Comparison of ENCODE assay signal across 8 cellular contexts in genomic region chr2:181904022-181904632, GRCh38. TPM values are rescaled to one million over a fixed set of nuclear protein-coding genes. Genes with fewer than 3 reads are reported as not detected.
DNase-seq lines count a peak whose midpoint lies in the region; ATAC-seq and TF ChIP-seq lines count a peak whose summit lies in the region.

No MANE protein-coding gene starts in this region.

- peaks cover 47% of the 10 kb centered on the region for H3K4me1 ChIP-seq in lower lobe of right lung

- CTCF ChIA-PET in BJ (lab: Yijun Ruan, JAX) (interaction anchor here (1.1 to 2.3 kb wide), 5 partner anchors 126 to 173 kb away, joined by 3 to 11 read pairs (median 3); no protein-coding TSS in a partner anchor), MCF 10A (lab: Yijun Ruan, JAX) (interaction anchor here (0.6 to 4.2 kb wide), 20 partner anchors 9 to 1774 kb away, joined by 3 to 32 read pairs (median 4); partner anchors contain the start of gene ITPRID2)

- ATAC-seq in GM18858 (IDR thresholded peaks at IDR 0.05; ENCODE audit: unreplicated experiment) (peak; percentile 45), lower lobe of right lung (peak in 1 of 2 donors; percentile 56), GM21717 (IDR thresholded peaks at IDR 0.05; ENCODE audit: unreplicated experiment) (no peak), HG03097 (IDR thresholded peaks at IDR 0.05; ENCODE audit: low FRiP score, unreplicated experiment) (no peak)

- no peaks in the 10 kb centered on the region for H3K27me3 ChIP-seq in BJ (ENCODE audit: control insufficient read depth, insufficient read depth, low read length)
- no peaks in the 10 kb centered on the region for H3K27me3 ChIP-seq in lower lobe of right lung (ENCODE audit: low read depth)

- H3K4me3 Mint-ChIP-seq in MCF 10A (ENCODE audit: unreplicated experiment) = no peak overlapping the region

- H3K9me3 Mint-ChIP-seq in MCF 10A (ENCODE audit: unreplicated experiment) = no peaks in the 10 kb centered on the region

- peaks cover 12% of the 10 kb centered on the region for H3K4me1 Mint-ChIP-seq in MCF 10A (ENCODE audit: insufficient read depth, unreplicated experiment)

- H3K9me3 ChIP-seq in lower lobe of right lung = no peaks in the 10 kb centered on the region

- H3K36me3 ChIP-seq in BJ (ENCODE audit: control insufficient read depth, insufficient read depth, low read length) (peaks cover 5% of the 10 kb centered on the region), lower lobe of right lung (peaks cover 64% of the 10 kb centered on the region)

- no peak overlapping the region for H3K27ac ChIP-seq in lower lobe of right lung

- BruUV-seq in MCF 10A (replicated peaks; lab: Mats Ljungman, UMichigan) = no TSS peak

- peak; percentile 51 for TF ChIP-seq CTCF in BJ (IDR thresholded peaks at IDR 0.05; ENCODE audit: insufficient read depth, low read depth, low read length)
- peak; percentile 39 for TF ChIP-seq CTCF in MCF 10A (IDR thresholded peaks at IDR 0.05; ENCODE audit: unreplicated experiment)
- TF ChIP-seq CTCF in lower lobe of right lung (IDR thresholded peaks at IDR 0.05) = peak; percentile 54

- H3K27me3 Mint-ChIP-seq in MCF 10A (ENCODE audit: insufficient read depth, unreplicated experiment) = no peaks in the 10 kb centered on the region

- no peak overlapping the region for H3K4me3 ChIP-seq in BJ (ENCODE audit: low read depth, low read length)
- no peak overlapping the region for H3K4me3 ChIP-seq in lower lobe of right lung

- no peak for DNase-seq in BJ (ENCODE audit: low read depth)
- peak; percentile 23 for DNase-seq in NCI-H1694 treated with DMSO at 0.1 percent for 48 hours (lab: John Stamatoyannopoulos, UW)
- DNase-seq in MCF 10A (ENCODE audit: unreplicated experiment) = peak; percentile 54
- no peak for DNase-seq in lower lobe of right lung
- DNase-seq in HPDE6-E6E7 (ENCODE audit: extremely low spot score) = no peak

- H3K27ac Mint-ChIP-seq in MCF 10A (ENCODE audit: low read depth, unreplicated experiment) = peak overlapping the region; percentile 67

- POLR2A ChIA-PET in BJ (lab: Charles Lee) (no interaction called here), MCF 10A (lab: Yijun Ruan, JAX) (interaction anchor here (0.6 to 4.8 kb wide), 6 partner anchors 10 to 155 kb away, joined by 3 to 28 read pairs (median 3); partner anchors contain the start of gene ITPRID2)

- intact Hi-C loops in MCF 10A (cut with micrococcal nuclease) (loop anchor here (1.0 kb wide), 2 partner anchors 161 to 173 kb away; no protein-coding TSS in a partner anchor), lower lobe of right lung (cut with DNase I) (loop anchor here (10.0 kb wide), 1 partner anchor 159 kb away; no protein-coding TSS in a partner anchor)

- peaks cover 79% of the 10 kb centered on the region for H3K36me3 Mint-ChIP-seq in MCF 10A (ENCODE audit: insufficient read depth, unreplicated experiment)

RNA-seq across cellular contexts. Expression of gene ITPRID2, which starts 12.6 kb away (rescaled TPM):
- 52.7 and 62.9 TPM in 2 replicates for polyA plus RNA-seq in BJ (2011; rRNA removed)
- 52.7 and 79.8 TPM in 2 replicates for polyA minus RNA-seq in BJ (2011; rRNA and poly(A)+ RNA removed)
- total RNA-seq in MCF 10A (2022) (108 and 114 TPM in 2 replicates), lower lobe of right lung (190 TPM)

Comparison
In these comparisons a context has a peak if more than half of its experiments do, and no peak if none do; other contexts are left out.
1. DNase-seq: peak in NCI-H1694 treated with DMSO at 0.1 percent for 48 hours (single experiment) and MCF 10A (single experiment); none in BJ (single experiment), lower lobe of right lung (single experiment) and HPDE6-E6E7 (single experiment).
2. Peak in every context shown above with its lines, with median percentiles within 50 percentile points of each other: CTCF ChIP-seq.